In the genomic region with DNA sequence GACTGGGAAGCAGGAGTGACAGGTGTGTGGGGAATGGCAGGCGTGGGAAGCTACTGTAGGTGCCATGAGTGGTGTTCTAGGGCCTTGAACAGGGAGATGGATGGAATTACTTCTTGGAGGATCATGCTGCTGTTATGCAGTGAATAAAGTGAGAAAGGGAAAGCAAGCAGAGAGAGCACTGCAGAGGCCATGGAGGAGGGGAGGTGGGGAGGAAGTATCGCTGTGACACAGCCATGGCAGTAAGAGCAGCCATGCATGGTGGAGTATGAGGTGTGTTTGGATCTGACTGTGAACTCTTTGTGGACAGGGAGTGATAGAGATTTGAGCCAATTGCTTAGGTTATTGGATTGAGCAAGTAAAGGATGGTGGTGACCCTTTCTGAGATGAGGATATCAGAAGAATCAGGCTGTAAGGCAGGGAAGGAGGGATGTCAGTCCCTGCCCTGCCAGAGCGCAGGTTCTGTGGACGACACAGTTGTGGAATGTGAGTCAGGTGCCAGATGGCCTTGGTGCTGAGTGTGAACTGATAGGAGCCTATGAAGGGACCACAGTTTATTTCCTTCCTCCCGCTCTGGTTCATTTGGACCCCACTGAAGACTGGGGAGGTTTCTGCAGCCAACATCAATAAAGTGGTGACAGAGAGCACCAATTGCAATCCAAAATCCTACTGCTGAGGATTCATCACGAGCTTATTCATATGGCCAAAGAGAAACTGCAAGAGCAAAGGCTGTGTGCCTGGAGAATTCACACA, we compare ENCODE assay signal across 1 cellular context.
TF ChIP-seq lines count a peak whose summit lies in the region.

No MANE protein-coding gene starts in this region.

TF ChIP-seq in H1, 55 proteins besides CTCF, POLR2A, EP300 and RAD21:
- TF ChIP-seq, protein P1, sequence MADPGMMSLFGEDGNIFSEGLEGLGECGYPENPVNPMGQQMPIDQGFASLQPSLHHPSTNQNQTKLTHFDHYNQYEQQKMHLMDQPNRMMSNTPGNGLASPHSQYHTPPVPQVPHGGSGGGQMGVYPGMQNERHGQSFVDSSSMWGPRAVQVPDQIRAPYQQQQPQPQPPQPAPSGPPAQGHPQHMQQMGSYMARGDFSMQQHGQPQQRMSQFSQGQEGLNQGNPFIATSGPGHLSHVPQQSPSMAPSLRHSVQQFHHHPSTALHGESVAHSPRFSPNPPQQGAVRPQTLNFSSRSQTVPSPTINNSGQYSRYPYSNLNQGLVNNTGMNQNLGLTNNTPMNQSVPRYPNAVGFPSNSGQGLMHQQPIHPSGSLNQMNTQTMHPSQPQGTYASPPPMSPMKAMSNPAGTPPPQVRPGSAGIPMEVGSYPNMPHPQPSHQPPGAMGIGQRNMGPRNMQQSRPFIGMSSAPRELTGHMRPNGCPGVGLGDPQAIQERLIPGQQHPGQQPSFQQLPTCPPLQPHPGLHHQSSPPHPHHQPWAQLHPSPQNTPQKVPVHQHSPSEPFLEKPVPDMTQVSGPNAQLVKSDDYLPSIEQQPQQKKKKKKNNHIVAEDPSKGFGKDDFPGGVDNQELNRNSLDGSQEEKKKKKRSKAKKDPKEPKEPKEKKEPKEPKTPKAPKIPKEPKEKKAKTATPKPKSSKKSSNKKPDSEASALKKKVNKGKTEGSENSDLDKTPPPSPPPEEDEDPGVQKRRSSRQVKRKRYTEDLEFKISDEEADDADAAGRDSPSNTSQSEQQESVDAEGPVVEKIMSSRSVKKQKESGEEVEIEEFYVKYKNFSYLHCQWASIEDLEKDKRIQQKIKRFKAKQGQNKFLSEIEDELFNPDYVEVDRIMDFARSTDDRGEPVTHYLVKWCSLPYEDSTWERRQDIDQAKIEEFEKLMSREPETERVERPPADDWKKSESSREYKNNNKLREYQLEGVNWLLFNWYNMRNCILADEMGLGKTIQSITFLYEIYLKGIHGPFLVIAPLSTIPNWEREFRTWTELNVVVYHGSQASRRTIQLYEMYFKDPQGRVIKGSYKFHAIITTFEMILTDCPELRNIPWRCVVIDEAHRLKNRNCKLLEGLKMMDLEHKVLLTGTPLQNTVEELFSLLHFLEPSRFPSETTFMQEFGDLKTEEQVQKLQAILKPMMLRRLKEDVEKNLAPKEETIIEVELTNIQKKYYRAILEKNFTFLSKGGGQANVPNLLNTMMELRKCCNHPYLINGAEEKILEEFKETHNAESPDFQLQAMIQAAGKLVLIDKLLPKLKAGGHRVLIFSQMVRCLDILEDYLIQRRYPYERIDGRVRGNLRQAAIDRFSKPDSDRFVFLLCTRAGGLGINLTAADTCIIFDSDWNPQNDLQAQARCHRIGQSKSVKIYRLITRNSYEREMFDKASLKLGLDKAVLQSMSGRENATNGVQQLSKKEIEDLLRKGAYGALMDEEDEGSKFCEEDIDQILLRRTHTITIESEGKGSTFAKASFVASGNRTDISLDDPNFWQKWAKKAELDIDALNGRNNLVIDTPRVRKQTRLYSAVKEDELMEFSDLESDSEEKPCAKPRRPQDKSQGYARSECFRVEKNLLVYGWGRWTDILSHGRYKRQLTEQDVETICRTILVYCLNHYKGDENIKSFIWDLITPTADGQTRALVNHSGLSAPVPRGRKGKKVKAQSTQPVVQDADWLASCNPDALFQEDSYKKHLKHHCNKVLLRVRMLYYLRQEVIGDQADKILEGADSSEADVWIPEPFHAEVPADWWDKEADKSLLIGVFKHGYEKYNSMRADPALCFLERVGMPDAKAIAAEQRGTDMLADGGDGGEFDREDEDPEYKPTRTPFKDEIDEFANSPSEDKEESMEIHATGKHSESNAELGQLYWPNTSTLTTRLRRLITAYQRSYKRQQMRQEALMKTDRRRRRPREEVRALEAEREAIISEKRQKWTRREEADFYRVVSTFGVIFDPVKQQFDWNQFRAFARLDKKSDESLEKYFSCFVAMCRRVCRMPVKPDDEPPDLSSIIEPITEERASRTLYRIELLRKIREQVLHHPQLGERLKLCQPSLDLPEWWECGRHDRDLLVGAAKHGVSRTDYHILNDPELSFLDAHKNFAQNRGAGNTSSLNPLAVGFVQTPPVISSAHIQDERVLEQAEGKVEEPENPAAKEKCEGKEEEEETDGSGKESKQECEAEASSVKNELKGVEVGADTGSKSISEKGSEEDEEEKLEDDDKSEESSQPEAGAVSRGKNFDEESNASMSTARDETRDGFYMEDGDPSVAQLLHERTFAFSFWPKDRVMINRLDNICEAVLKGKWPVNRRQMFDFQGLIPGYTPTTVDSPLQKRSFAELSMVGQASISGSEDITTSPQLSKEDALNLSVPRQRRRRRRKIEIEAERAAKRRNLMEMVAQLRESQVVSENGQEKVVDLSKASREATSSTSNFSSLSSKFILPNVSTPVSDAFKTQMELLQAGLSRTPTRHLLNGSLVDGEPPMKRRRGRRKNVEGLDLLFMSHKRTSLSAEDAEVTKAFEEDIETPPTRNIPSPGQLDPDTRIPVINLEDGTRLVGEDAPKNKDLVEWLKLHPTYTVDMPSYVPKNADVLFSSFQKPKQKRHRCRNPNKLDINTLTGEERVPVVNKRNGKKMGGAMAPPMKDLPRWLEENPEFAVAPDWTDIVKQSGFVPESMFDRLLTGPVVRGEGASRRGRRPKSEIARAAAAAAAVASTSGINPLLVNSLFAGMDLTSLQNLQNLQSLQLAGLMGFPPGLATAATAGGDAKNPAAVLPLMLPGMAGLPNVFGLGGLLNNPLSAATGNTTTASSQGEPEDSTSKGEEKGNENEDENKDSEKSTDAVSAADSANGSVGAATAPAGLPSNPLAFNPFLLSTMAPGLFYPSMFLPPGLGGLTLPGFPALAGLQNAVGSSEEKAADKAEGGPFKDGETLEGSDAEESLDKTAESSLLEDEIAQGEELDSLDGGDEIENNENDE (IDR thresholded peaks at IDR 0.05; ENCODE audit: insufficient replicate concordance, low read length) = no peak
- no peak for TF ChIP-seq JUND (IDR thresholded peaks at IDR 0.05; ENCODE audit: low read length)
- no peak for TF ChIP-seq TAF1 (IDR thresholded peaks at IDR 0.05; ENCODE audit: low read depth, low read length)
- TF ChIP-seq SIN3A (conservative IDR thresholded peaks at IDR 0.05 in 1 of 2, IDR thresholded peaks at IDR 0.05 in 1 of 2; ENCODE audit: low read depth in 1 of 2, low read length in 2 of 2) = no peak
- no peak for TF ChIP-seq GTF2F1 (IDR thresholded peaks at IDR 0.05; ENCODE audit: borderline replicate concordance, low read depth, low read length)
- TF ChIP-seq, protein P2, sequence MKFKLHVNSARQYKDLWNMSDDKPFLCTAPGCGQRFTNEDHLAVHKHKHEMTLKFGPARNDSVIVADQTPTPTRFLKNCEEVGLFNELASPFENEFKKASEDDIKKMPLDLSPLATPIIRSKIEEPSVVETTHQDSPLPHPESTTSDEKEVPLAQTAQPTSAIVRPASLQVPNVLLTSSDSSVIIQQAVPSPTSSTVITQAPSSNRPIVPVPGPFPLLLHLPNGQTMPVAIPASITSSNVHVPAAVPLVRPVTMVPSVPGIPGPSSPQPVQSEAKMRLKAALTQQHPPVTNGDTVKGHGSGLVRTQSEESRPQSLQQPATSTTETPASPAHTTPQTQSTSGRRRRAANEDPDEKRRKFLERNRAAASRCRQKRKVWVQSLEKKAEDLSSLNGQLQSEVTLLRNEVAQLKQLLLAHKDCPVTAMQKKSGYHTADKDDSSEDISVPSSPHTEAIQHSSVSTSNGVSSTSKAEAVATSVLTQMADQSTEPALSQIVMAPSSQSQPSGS (IDR thresholded peaks at IDR 0.05; ENCODE audit: low read length) = no peak
- no peak for TF ChIP-seq EZH2 (IDR thresholded peaks at IDR 0.05; ENCODE audit: low read depth, low read length, severe bottlenecking)
- no peak for TF ChIP-seq CREB1 (IDR thresholded peaks at IDR 0.05)
- no peak for TF ChIP-seq HDAC2 (IDR thresholded peaks at IDR 0.05; ENCODE audit: borderline replicate concordance in 1 of 2, low read depth in 2 of 2, low read length in 2 of 2)
- no peak for TF ChIP-seq RNF2 (IDR thresholded peaks at IDR 0.05; ENCODE audit: borderline replicate concordance, low read depth, low read length, missing control alignments, poor library complexity, severe bottlenecking)
- TF ChIP-seq BACH1 (IDR thresholded peaks at IDR 0.05; ENCODE audit: low read length) = no peak
